In the genomic region with DNA sequence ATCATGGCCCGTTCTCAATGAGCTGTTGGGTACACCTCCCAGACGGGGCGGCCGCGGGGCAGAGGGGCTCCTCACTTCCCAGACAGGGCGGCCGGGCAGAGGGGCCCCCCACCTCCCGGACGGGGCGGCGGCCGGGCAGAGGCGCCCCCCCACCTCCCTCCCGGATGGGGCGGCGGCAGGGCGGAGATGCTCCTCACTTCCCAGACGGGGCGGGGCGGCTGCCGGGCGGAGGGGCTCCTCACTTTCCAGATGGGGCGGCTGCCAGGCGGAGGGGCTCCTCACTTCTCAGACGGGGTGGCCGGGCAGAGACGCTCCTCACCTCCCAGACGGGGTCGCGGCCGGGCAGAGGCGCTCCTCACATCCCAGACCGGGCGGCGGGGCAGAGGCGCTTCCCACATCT, we compare ENCODE assay signal across 3 cellular contexts. TPM values are rescaled to one million over a fixed set of nuclear protein-coding genes. Genes with fewer than 3 reads are reported as not detected.
"Had no signal": no experiment of that assay in that cellular context is flagged by ENCODE, and none has a peak within 500 bp of the region (broad histone marks: within the 10 kb centered on the region; RNA-seq: fewer than 3 reads in every experiment).

No MANE protein-coding gene starts in this region.

RNA-seq across cellular contexts. Expression of gene JAM2, which starts 56.4 kb away (rescaled TPM):
- total RNA-seq: HepG2, HT-29, K562 had no signal
